In genomic region chr3:19899833-19900232, GRCh38 we compare ENCODE assay signal across 1 cellular context. TPM values are rescaled to one million over a fixed set of nuclear protein-coding genes. Genes with fewer than 3 reads are reported as not detected.
"Had no signal": no experiment of that assay in that cellular context is flagged by ENCODE, and none has a peak within 500 bp of the region (broad histone marks: within the 10 kb centered on the region; RNA-seq: fewer than 3 reads in every experiment).

No MANE protein-coding gene starts in this region.

RNA-seq across cellular contexts. Expression of gene EFHB, which starts 34.2 kb away (rescaled TPM):
- total RNA-seq: ascending aorta had no signal
